Comparison of ENCODE assay signal across 1 cellular context in genomic region chr2:201572822-201573493, GRCh38.
TF ChIP-seq lines count a peak whose summit lies in the region.

No MANE protein-coding gene starts in this region.

TF ChIP-seq in HCT116, 20 proteins besides CTCF, POLR2A, EP300 and RAD21 (continued from another document):
- TF ChIP-seq EZH2phosphoT487 (IDR thresholded peaks at IDR 0.05; ENCODE audit: borderline replicate concordance) (no peak), CEBPB (IDR thresholded peaks at IDR 0.05; ENCODE audit: low read depth) (no peak), TCF7L2 (IDR thresholded peaks at IDR 0.05; ENCODE audit: borderline replicate concordance, extremely low read depth, insufficient read depth, insufficient read length) (no peak), SIN3A (IDR thresholded peaks at IDR 0.05; ENCODE audit: low read depth) (no peak), POLR2AphosphoS5 (IDR thresholded peaks at IDR 0.05; ENCODE audit: low read depth, low read length) (no peak), ELF1 (IDR thresholded peaks at IDR 0.05; ENCODE audit: borderline replicate concordance, low read depth) (no peak), FOSL1 (IDR thresholded peaks at IDR 0.05; ENCODE audit: low read depth) (no peak), SP1 (IDR thresholded peaks at IDR 0.05; ENCODE audit: low read depth) (no peak)
- TF ChIP-seq, protein P1, sequence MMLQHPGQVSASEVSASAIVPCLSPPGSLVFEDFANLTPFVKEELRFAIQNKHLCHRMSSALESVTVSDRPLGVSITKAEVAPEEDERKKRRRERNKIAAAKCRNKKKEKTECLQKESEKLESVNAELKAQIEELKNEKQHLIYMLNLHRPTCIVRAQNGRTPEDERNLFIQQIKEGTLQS (IDR thresholded peaks at IDR 0.05): no peak
